20 cellular contexts compared by ENCODE assay signal in the genomic region with DNA sequence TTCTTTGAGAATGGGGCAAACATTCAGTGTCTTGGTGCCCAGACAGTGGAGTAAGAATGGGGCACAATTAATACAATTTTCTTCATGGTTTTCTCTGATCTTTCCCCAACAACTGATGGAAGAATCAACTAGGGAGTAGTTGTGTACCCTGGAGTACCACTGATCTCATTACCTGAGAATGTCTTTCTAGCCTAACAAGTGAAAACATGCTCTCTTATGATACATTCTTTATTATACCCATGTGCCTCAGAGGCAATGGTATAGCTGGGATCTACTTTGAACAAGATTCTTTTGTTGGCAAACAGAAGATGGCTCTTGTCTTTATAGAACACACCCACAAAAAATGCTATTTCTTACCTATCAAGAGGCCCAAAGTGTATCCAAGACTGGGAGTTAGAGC.
DNase-seq lines count a peak whose midpoint lies in the region; ATAC-seq, FAIRE-seq and TF ChIP-seq lines count a peak whose summit lies in the region.
"Had no signal": no experiment of that assay in that cellular context is flagged by ENCODE, and none has a peak within 500 bp of the region (broad histone marks: within the 10 kb centered on the region; RNA-seq: fewer than 3 reads in every experiment).

No MANE protein-coding gene starts in this region.

- H3K4me3 ChIP-seq in bronchial epithelial cell (ENCODE audit: low read depth, low read length), result no peak overlapping the region
- H3K4me3 ChIP-seq in CD8-positive, alpha-beta memory T cell (ENCODE audit: low read length), result no peak overlapping the region
- H3K4me3 ChIP-seq: BLaER1 treated with 17β-estradiol and CSF1 and Interleukin-3, amounts not matched to agents 10 nM and 100 nM; GM23338 had no signal

- no peak overlapping the region for H3K27ac Mint-ChIP-seq in CD8-positive, alpha-beta memory T cell
- no peak overlapping the region for H3K27ac Mint-ChIP-seq in activated naive CD8-positive, alpha-beta T cell treated with anti-CD3 and anti-CD28 coated beads, Interleukin-2, amount 50 U/mL, for 24 hours
- H3K27ac Mint-ChIP-seq: B cell; CD14-positive monocyte; CD4-positive, alpha-beta T cell; GM23338; H9 had no signal

- H3K9me3 ChIP-seq in CD8-positive, alpha-beta memory T cell (ENCODE audit: low read length), result no peaks in the 10 kb centered on the region
- H3K9me3 ChIP-seq: BLaER1 treated with 17β-estradiol and CSF1 and Interleukin-3, amounts not matched to agents 10 nM and 100 nM had no signal

- POLR2A ChIA-PET in RWPE1 (lab: Yijun Ruan, JAX; ENCODE audit: low non-redundant PET), result no interaction called here
- POLR2A ChIA-PET in CD8-positive, alpha-beta memory T cell (lab: Charles Lee), result no interaction called here

- no peaks in the 10 kb centered on the region for H3K9me3 Mint-ChIP-seq in CD8-positive, alpha-beta memory T cell
- peaks cover 3% of the 10 kb centered on the region for H3K9me3 Mint-ChIP-seq in activated naive CD8-positive, alpha-beta T cell treated with anti-CD3 and anti-CD28 coated beads, Interleukin-2, amount 50 U/mL, for 24 hours
- H3K9me3 Mint-ChIP-seq: GM23338, H9 had no signal

- H3K27me3 ChIP-seq in bronchial epithelial cell (ENCODE audit: control insufficient read depth, insufficient read depth, low read length), result no peaks in the 10 kb centered on the region
- no peaks in the 10 kb centered on the region for H3K27me3 ChIP-seq in CD8-positive, alpha-beta memory T cell (ENCODE audit: insufficient read depth, low read length, poor library complexity, severe bottlenecking)
- H3K27me3 ChIP-seq: BLaER1 treated with 17β-estradiol and CSF1 and Interleukin-3, amounts not matched to agents 10 nM and 100 nM had no signal

- no peak for FAIRE-seq in bronchial epithelial cell (lab: Jason Lieb, UNC)
- FAIRE-seq: GM12891, GM18507 had no signal

- H3K4me1 ChIP-seq in CD8-positive, alpha-beta memory T cell (ENCODE audit: insufficient read depth, low read length), result no peaks in the 10 kb centered on the region
- H3K4me1 ChIP-seq: BLaER1 treated with 17β-estradiol and CSF1 and Interleukin-3, amounts not matched to agents 10 nM and 100 nM had no signal

- H3K4me1 Mint-ChIP-seq in CD8-positive, alpha-beta memory T cell, result peaks cover 0 to 3% (median 0%) of the 10 kb centered on the region in 3 donors
- H3K4me1 Mint-ChIP-seq in activated naive CD8-positive, alpha-beta T cell treated with anti-CD3 and anti-CD28 coated beads, Interleukin-2, amount 50 U/mL, for 24 hours, result no peaks in the 10 kb centered on the region
- H3K4me1 Mint-ChIP-seq: B cell, CD14-positive monocyte had no signal

- DNase-seq in RWPE1 (ENCODE audit: low spot score) (peak; percentile 24), bronchial epithelial cell (ENCODE audit: low read depth) (peak; percentile 89)
- DNase-seq in CD8-positive, alpha-beta memory T cell, result no peak
- no peak for DNase-seq in activated naive CD8-positive, alpha-beta T cell treated with anti-CD3 and anti-CD28 coated beads, Interleukin-2, amount 50 U/mL, for 24 hours
- DNase-seq: Calu3; CD4-positive, alpha-beta T cell; COR-L47; DMS53; DMS79 treated with DMSO at 0.1 percent for 48 hours; GF-D8; H9 had no signal

- no peak overlapping the region for H3K27ac ChIP-seq in RWPE1
- no peak overlapping the region for H3K27ac ChIP-seq in CD8-positive, alpha-beta memory T cell (ENCODE audit: low read depth, low read length)
- H3K27ac ChIP-seq: BLaER1 treated with 17β-estradiol and CSF1 and Interleukin-3, amounts not matched to agents 10 nM and 100 nM had no signal

- no peaks in the 10 kb centered on the region for H3K27me3 Mint-ChIP-seq in CD8-positive, alpha-beta memory T cell
- no peaks in the 10 kb centered on the region for H3K27me3 Mint-ChIP-seq in activated naive CD8-positive, alpha-beta T cell treated with anti-CD3 and anti-CD28 coated beads, Interleukin-2, amount 50 U/mL, for 24 hours
- H3K27me3 Mint-ChIP-seq: B cell had no signal

- no peak overlapping the region for H3K4me3 Mint-ChIP-seq in CD8-positive, alpha-beta memory T cell
- no peak overlapping the region for H3K4me3 Mint-ChIP-seq in activated naive CD8-positive, alpha-beta T cell treated with anti-CD3 and anti-CD28 coated beads, Interleukin-2, amount 50 U/mL, for 24 hours
- H3K4me3 Mint-ChIP-seq: B cell; CD14-positive monocyte; CD4-positive, alpha-beta T cell; GM23338; H9 had no signal

- CTCF ChIA-PET in RWPE1 (lab: Yijun Ruan, JAX), result interaction anchor here (0.6 kb wide), 1 partner anchor 422 kb away, joined by 7 read pairs; no protein-coding TSS in a partner anchor
- CTCF ChIA-PET in CD8-positive, alpha-beta memory T cell (lab: Charles Lee), result interaction anchor here (2.2 kb wide), 1 partner anchor 11 kb away, joined by 4 read pairs; no protein-coding TSS in a partner anchor

- TF ChIP-seq CTCF in RWPE1 (conservative IDR thresholded peaks at IDR 0.05; ENCODE audit: low read depth), result no peak
- TF ChIP-seq CTCF in bronchial epithelial cell (IDR thresholded peaks at IDR 0.05; ENCODE audit: insufficient read depth, low read length, severe bottlenecking), result no peak

- peaks cover 0 to 10% (median 7%) of the 10 kb centered on the region in 3 donors for H3K36me3 Mint-ChIP-seq in CD8-positive, alpha-beta memory T cell
- H3K36me3 Mint-ChIP-seq in activated naive CD8-positive, alpha-beta T cell treated with anti-CD3 and anti-CD28 coated beads, Interleukin-2, amount 50 U/mL, for 24 hours (ENCODE audit: low read depth), result no peaks in the 10 kb centered on the region
- H3K36me3 Mint-ChIP-seq: CD14-positive monocyte had no signal

- H3K36me3 ChIP-seq in bronchial epithelial cell (ENCODE audit: control insufficient read depth, insufficient read depth, low read length), result no peaks in the 10 kb centered on the region
- no peaks in the 10 kb centered on the region for H3K36me3 ChIP-seq in CD8-positive, alpha-beta memory T cell (ENCODE audit: insufficient read depth, low read length)
- H3K36me3 ChIP-seq: BLaER1 treated with 17β-estradiol and CSF1 and Interleukin-3, amounts not matched to agents 10 nM and 100 nM had no signal

- ATAC-seq in esophagus mucosa (peak; percentile 86), HG03521 (IDR thresholded peaks at IDR 0.05; ENCODE audit: unreplicated experiment) (no peak)
- ATAC-seq in activated naive CD8-positive, alpha-beta T cell treated with anti-CD3 and anti-CD28 coated beads, Interleukin-2, amount 50 U/mL, for 24 hours, result no peak
- ATAC-seq: GM23338, HCT116 had no signal

Comparison
In these comparisons a context has a peak if more than half of its experiments do, and no peak if none do; other contexts are left out.
1. DNase-seq: peak in RWPE1 (single experiment) and bronchial epithelial cell (single experiment); none in CD8-positive, alpha-beta memory T cell (0 of 5) and activated naive CD8-positive, alpha-beta T cell treated with anti-CD3 and anti-CD28 coated beads, Interleukin-2, amount 50 U/mL, for 24 hours (single experiment).